8 cellular contexts compared by ENCODE assay signal in the genomic region with DNA sequence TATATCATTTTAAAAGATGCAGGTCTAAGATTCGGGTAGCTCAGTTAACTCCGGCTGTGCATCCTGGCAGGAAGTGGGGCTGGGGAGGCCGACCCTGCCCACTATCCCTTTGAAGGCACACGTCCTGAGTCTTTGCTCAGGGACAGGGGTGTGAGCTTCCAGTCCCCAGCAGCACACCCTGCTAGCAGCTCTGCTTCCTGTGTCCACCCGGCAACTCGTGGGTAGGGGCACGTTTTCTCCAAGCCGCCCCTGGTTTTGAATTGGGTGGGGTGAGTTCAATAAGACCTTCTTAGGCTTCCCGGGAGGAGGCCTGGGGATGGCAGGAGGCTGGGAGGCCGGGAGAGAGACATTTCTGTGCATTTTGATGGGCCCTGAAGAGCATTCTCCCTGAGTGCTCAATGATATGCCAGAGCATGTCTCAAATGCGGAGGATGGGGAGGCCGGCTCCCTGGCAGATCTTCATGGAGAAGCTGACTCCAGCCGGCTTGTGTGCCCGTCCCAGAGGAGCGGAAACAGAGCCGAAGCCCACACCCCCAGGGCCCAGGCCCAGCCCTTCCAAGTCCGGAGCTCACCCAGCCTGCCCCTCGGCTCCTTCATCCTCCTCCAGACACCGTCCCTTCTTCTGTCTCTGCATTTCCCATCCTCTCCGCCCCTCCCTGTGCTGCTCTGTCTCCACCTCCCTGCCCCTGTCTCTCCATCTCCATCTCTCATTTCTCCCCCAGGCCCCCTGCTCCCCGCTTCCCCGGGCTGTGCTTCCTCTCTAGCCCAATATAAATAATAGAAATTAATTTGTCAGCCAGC. TPM values are rescaled to one million over a fixed set of nuclear protein-coding genes. Genes with fewer than 3 reads are reported as not detected.
DNase-seq lines count a peak whose midpoint lies in the region; ATAC-seq and TF ChIP-seq lines count a peak whose summit lies in the region.

No MANE protein-coding gene starts in this region.

- peaks cover 4 to 15% (median 11%) of the 10 kb centered on the region in 4 donors for H3K4me1 Mint-ChIP-seq in CD4-positive, alpha-beta memory T cell

- peaks cover 20 to 29% of the 10 kb centered on the region in 2 donors for H3K27me3 Mint-ChIP-seq in CD4-positive, alpha-beta memory T cell

- no peak for TF ChIP-seq EP300 in sigmoid colon (IDR thresholded peaks at IDR 0.05)

- H3K36me3 Mint-ChIP-seq in CD4-positive, alpha-beta memory T cell, result no peaks in the 10 kb centered on the region

- POLR2A ChIA-PET in CD4-positive, alpha-beta memory T cell (lab: Charles Lee; ENCODE audit: partially characterized antibody), result interaction anchor here (1.1 kb wide), 1 partner anchor 24 kb away, joined by 5 read pairs; no protein-coding TSS in a partner anchor

- no peak overlapping the region for H3K27ac Mint-ChIP-seq in CD4-positive, alpha-beta memory T cell

- H3K27ac ChIP-seq in CD4-positive, alpha-beta memory T cell (ENCODE audit: low read depth, low read length), result no peak overlapping the region
- peak overlapping the region; percentile 9 to 60 (median 34) for H3K27ac ChIP-seq in sigmoid colon

- no peak for TF ChIP-seq POLR2A in sigmoid colon (IDR thresholded peaks at IDR 0.05)

- CTCF ChIA-PET in CD4-positive, alpha-beta memory T cell (lab: Charles Lee; ENCODE audit: partially characterized antibody), result no interaction called here

- no peaks in the 10 kb centered on the region for H3K9me3 ChIP-seq in CD4-positive, alpha-beta memory T cell (ENCODE audit: control insufficient read depth in 1 of 2, low read length in 2 of 2)
- no peaks in the 10 kb centered on the region for H3K9me3 ChIP-seq in sigmoid colon

- no peak for ATAC-seq in GM19452 (IDR thresholded peaks at IDR 0.05; ENCODE audit: unreplicated experiment)

- peaks cover 17% of the 10 kb centered on the region for H3K27me3 ChIP-seq in CD4-positive, alpha-beta memory T cell (ENCODE audit: insufficient read depth, low read length)
- H3K27me3 ChIP-seq in sigmoid colon, result no peaks in the 10 kb centered on the region

- peaks cover 12% of the 10 kb centered on the region for H3K4me1 ChIP-seq in CD4-positive, alpha-beta memory T cell (ENCODE audit: insufficient read depth, low read length)
- peaks cover 0 to 18% (median 15%) of the 10 kb centered on the region in 4 donors for H3K4me1 ChIP-seq in sigmoid colon

- WGBS in sigmoid colon, 2 donors, result 18 to 35% methylated on average over 22 of the region's 22 CpGs

- no peak for TF ChIP-seq CTCF in sigmoid colon (IDR thresholded peaks at IDR 0.05)

- peak overlapping the region; percentile 68 to 88 (median 82) for H3K4me3 Mint-ChIP-seq in CD4-positive, alpha-beta memory T cell

- no peaks in the 10 kb centered on the region for H3K36me3 ChIP-seq in CD4-positive, alpha-beta memory T cell (ENCODE audit: insufficient read depth, low read length)
- H3K36me3 ChIP-seq in sigmoid colon, result no peaks in the 10 kb centered on the region

- peak overlapping the region in 1 of 2 donors; percentile 58 for H3K4me3 ChIP-seq in CD4-positive, alpha-beta memory T cell (ENCODE audit: low read length in 2 of 2)
- H3K4me3 ChIP-seq in iPS-11a (ENCODE audit: low read depth, low read length) (peak overlapping the region; percentile 55), sigmoid colon (peak overlapping the region; percentile 24 to 53 (median 48))

- no peaks in the 10 kb centered on the region for H3K9me3 Mint-ChIP-seq in CD4-positive, alpha-beta memory T cell

- DNase-seq in CD4-positive, alpha-beta memory T cell, result no peak
- DNase-seq in NCI-H1092 (lab: John Stamatoyannopoulos, UW) (peak; percentile 23), astrocyte of the hippocampus (ENCODE audit: low read depth, low spot score) (peak; percentile 51), sigmoid colon (peak; percentile 68), MV-4-11 (lab: John Stamatoyannopoulos, UW) (no peak), GF-D8 (lab: John Stamatoyannopoulos, UW) (no peak)

- intact Hi-C loops in CD4-positive, alpha-beta memory T cell (cut with micrococcal nuclease), result no loop called here
- intact Hi-C loops in sigmoid colon (cut with DNase I), result loop anchor here (2.0 to 10.0 kb wide), 2 partner anchors 74 to 232 kb away; no protein-coding TSS in a partner anchor

RNA-seq across cellular contexts. Expression of a gene that starts 36.3 kb away (rescaled TPM):
- total RNA-seq in CD4-positive, alpha-beta memory T cell, result 10 to 100 TPM; 32.7 to 33.0 TPM
- polyA plus RNA-seq in CD4-positive, alpha-beta memory T cell, result 1 to 10 TPM; 2.1 to 7.4 TPM
- 10 to 100 TPM; 34.4 to 54.8 (median 40.2) TPM for total RNA-seq in sigmoid colon
- 10 to 100 TPM; 32.4 to 44.5 (median 38.6) TPM for polyA plus RNA-seq in sigmoid colon

Comparison
In these comparisons a context has a peak if more than half of its experiments do, and no peak if none do; other contexts are left out.
1. DNase-seq: peak in NCI-H1092 (single experiment), astrocyte of the hippocampus (single experiment) and sigmoid colon (single experiment); none in CD4-positive, alpha-beta memory T cell (0 of 5), MV-4-11 (single experiment) and GF-D8 (single experiment).